ENCODE assay signal across 8 cellular contexts in genomic region chr13:46051958-46052313, GRCh38. TPM values are rescaled to one million over a fixed set of nuclear protein-coding genes. Genes with fewer than 3 reads are reported as not detected.
DNase-seq lines count a peak whose midpoint lies in the region; ATAC-seq and TF ChIP-seq lines count a peak whose summit lies in the region.

No MANE protein-coding gene starts in this region.

- H4K20me1 ChIP-seq in BLaER1: peaks cover 48% of the 10 kb centered on the region

- peaks cover 31% of the 10 kb centered on the region for H3K4me1 ChIP-seq in BLaER1
- H3K4me1 ChIP-seq in stomach smooth muscle (ENCODE audit: control insufficient read depth, insufficient read depth, low read length): peaks cover 3% of the 10 kb centered on the region

- no peak for ATAC-seq in HG02852 (IDR thresholded peaks at IDR 0.05; ENCODE audit: unreplicated experiment)

- peak overlapping the region; percentile 98 for H3K27ac Mint-ChIP-seq in HFFc6
- peak overlapping the region; percentile 98 for H3K27ac Mint-ChIP-seq in activated naive CD8-positive, alpha-beta T cell treated with anti-CD3 and anti-CD28 coated beads for 36 hours

- H3K9me3 ChIP-seq in BLaER1: no peaks in the 10 kb centered on the region
- H3K9me3 ChIP-seq in iPS-18c (ENCODE audit: control insufficient read depth, insufficient read depth, low read length): no peaks in the 10 kb centered on the region
- no peaks in the 10 kb centered on the region for H3K9me3 ChIP-seq in stomach smooth muscle (ENCODE audit: control insufficient read depth in 2 of 2, low read length in 2 of 2)

- peaks cover 3% of the 10 kb centered on the region for H3K27me3 Mint-ChIP-seq in HFFc6 (ENCODE audit: insufficient read depth)
- H3K27me3 Mint-ChIP-seq in activated naive CD8-positive, alpha-beta T cell treated with anti-CD3 and anti-CD28 coated beads for 36 hours: peaks cover 8% of the 10 kb centered on the region

- H3K36me3 ChIP-seq in BLaER1 (no peaks in the 10 kb centered on the region), stomach smooth muscle (ENCODE audit: control insufficient read depth in 2 of 2, insufficient read depth in 2 of 2, low read length in 2 of 2) (no peaks in the 10 kb centered on the region)

- no peaks in the 10 kb centered on the region for H3K36me3 Mint-ChIP-seq in HFFc6 (ENCODE audit: low read depth)
- H3K36me3 Mint-ChIP-seq in activated naive CD8-positive, alpha-beta T cell treated with anti-CD3 and anti-CD28 coated beads for 36 hours: peaks cover 4% of the 10 kb centered on the region

- H3K9ac ChIP-seq in BLaER1 (peak overlapping the region; percentile 96), stomach smooth muscle (ENCODE audit: low read length in 2 of 2) (peak overlapping the region; percentile 81 to 83)

- H3K4me3 ChIP-seq in BLaER1: peak overlapping the region; percentile 91
- peak overlapping the region; percentile 82 for H3K4me3 ChIP-seq in iPS-18c (ENCODE audit: insufficient read depth, low read depth, low read length)
- peak overlapping the region; percentile 86 to 87 for H3K4me3 ChIP-seq in stomach smooth muscle (ENCODE audit: low read length in 2 of 2)

- H3K4me2 ChIP-seq in BLaER1: peak overlapping the region; percentile 79

- H3K27me3 ChIP-seq in BLaER1: no peaks in the 10 kb centered on the region
- H3K27me3 ChIP-seq in stomach smooth muscle (ENCODE audit: control insufficient read depth in 1 of 2, insufficient read depth in 2 of 2, low read length in 2 of 2): no peaks in the 10 kb centered on the region

- H3K9me3 Mint-ChIP-seq in HFFc6: no peaks in the 10 kb centered on the region
- no peaks in the 10 kb centered on the region for H3K9me3 Mint-ChIP-seq in activated naive CD8-positive, alpha-beta T cell treated with anti-CD3 and anti-CD28 coated beads for 36 hours

- DNase-seq in HFFc6 (no peak), GM19240 (ENCODE audit: insufficient read length, low spot score) (no peak), HuH-7.5 (ENCODE audit: low spot score) (no peak)
- DNase-seq in activated naive CD8-positive, alpha-beta T cell treated with anti-CD3 and anti-CD28 coated beads for 36 hours: no peak

- peaks cover 35% of the 10 kb centered on the region for H3K4me1 Mint-ChIP-seq in HFFc6 (ENCODE audit: low read depth)
- peaks cover 32% of the 10 kb centered on the region for H3K4me1 Mint-ChIP-seq in activated naive CD8-positive, alpha-beta T cell treated with anti-CD3 and anti-CD28 coated beads for 36 hours

- H3K27ac ChIP-seq in BLaER1 (peak overlapping the region; percentile 96), stomach smooth muscle (ENCODE audit: low read length) (peak overlapping the region; percentile 86)

- H3K4me3 Mint-ChIP-seq in HFFc6: peak overlapping the region; percentile 96
- peak overlapping the region; percentile 92 for H3K4me3 Mint-ChIP-seq in activated naive CD8-positive, alpha-beta T cell treated with anti-CD3 and anti-CD28 coated beads for 36 hours

- TF ChIP-seq CTCF in HFFc6 (IDR thresholded peaks at IDR 0.05): no peak

RNA-seq across cellular contexts. Expression of gene ZC3H13, which starts 0.6 kb away (rescaled TPM):
- 10 to 100 TPM; 31.8 to 40.1 (median 35.6) TPM for total RNA-seq in HFFc6 (2021; fragmentation: NEBNext Ultra II Directional; extraction: Animal tissue kit (Norgen Biotek cat#: 25700))
- 10 to 100 TPM; 41.6 to 45.7 TPM for total RNA-seq in activated naive CD8-positive, alpha-beta T cell treated with anti-CD3 and anti-CD28 coated beads for 36 hours

RNA-seq across cellular contexts. Expression of gene CPB2, which starts 52.9 kb away (rescaled TPM):
- total RNA-seq in HFFc6 (2021; fragmentation: NEBNext Ultra II Directional; extraction: Animal tissue kit (Norgen Biotek cat#: 25700)): not detected
- total RNA-seq in activated naive CD8-positive, alpha-beta T cell treated with anti-CD3 and anti-CD28 coated beads for 36 hours: not detected
